In genomic region chr5:14123974-14124482, GRCh38 we compare ENCODE assay signal across 18 cellular contexts. TPM values are rescaled to one million over a fixed set of nuclear protein-coding genes. Genes with fewer than 3 reads are reported as not detected.
A peak's percentile ranks its signal among the peaks of the same experiment; 100 is the strongest.
DNase-seq lines count a peak whose midpoint lies in the region; ATAC-seq and TF ChIP-seq lines count a peak whose summit lies in the region.
"Had no signal": no experiment of that assay in that cellular context is flagged by ENCODE, and none has a peak within 500 bp of the region (broad histone marks: within the 10 kb centered on the region; RNA-seq: fewer than 3 reads in every experiment).

No MANE protein-coding gene starts in this region.

- 91 to 96% (median 92%) methylated on average over 5 of the region's 5 CpGs for WGBS in ovary, 3 donors

- no peak for TF ChIP-seq EP300 in ovary (IDR thresholded peaks at IDR 0.05)

- TF ChIP-seq POLR2A in ovary (IDR thresholded peaks at IDR 0.05) = no peak

- intact Hi-C loops in ovary (cut with DNase I) = no loop called here

- no peak for ATAC-seq in GM18511 (IDR thresholded peaks at IDR 0.05; ENCODE audit: unreplicated experiment)
- ATAC-seq: CD8-positive, alpha-beta T cell; T-cell had no signal

- DNase-seq in NCI-H146 (lab: John Stamatoyannopoulos, UW) = peak; percentile 33
- no peak for DNase-seq in NCI-H146 treated with DMSO at 0.1 percent for 48 hours (lab: John Stamatoyannopoulos, UW; ENCODE audit: unreplicated experiment)
- DNase-seq in NCI-H2107 treated with DMSO at 0.1 percent for 48 hours (lab: John Stamatoyannopoulos, UW; ENCODE audit: unreplicated experiment) = peak; percentile 79
- peak; percentile 87 for DNase-seq in NCI-H69 (lab: John Stamatoyannopoulos, UW)
- DNase-seq in ovary = no peak
- DNase-seq in activated gamma-delta T cell treated with Interleukin-2 at 50 U/mL for 16 hours = no peak
- DNase-seq: CD8-positive, alpha-beta T cell; DMS53; H9; Karpas-422; MM.1S; NCI-H1092 treated with DMSO at 0.1 percent for 48 hours; NCI-H524 treated with DMSO at 0.1 percent for 48 hours; Right ventricle myocardium superior; SK-N-SH; T-cell had no signal

- H3K9me3 ChIP-seq in ovary = no peaks in the 10 kb centered on the region
- H3K9me3 ChIP-seq: BLaER1, SK-N-SH had no signal

- no peak for TF ChIP-seq CTCF in ovary (IDR thresholded peaks at IDR 0.05)

- no peaks in the 10 kb centered on the region for H3K27me3 ChIP-seq in ovary
- H3K27me3 ChIP-seq: BLaER1 had no signal

- H3K4me1 ChIP-seq in ovary (ENCODE audit: insufficient read depth) = no peaks in the 10 kb centered on the region
- H3K4me1 ChIP-seq: BLaER1 had no signal

- H3K36me3 ChIP-seq in ovary = no peaks in the 10 kb centered on the region
- H3K36me3 ChIP-seq: BLaER1 had no signal

- H3K27ac ChIP-seq in ovary = no peak overlapping the region
- H3K27ac ChIP-seq: BLaER1 had no signal

- no peak overlapping the region for H3K4me3 ChIP-seq in ovary
- H3K4me3 ChIP-seq: BLaER1 had no signal

RNA-seq across cellular contexts. Expression of gene TRIO, which starts 19.1 kb away (rescaled TPM):
- 100 to 1,000 TPM in 5 of 7 donors, 10 to 100 TPM in 2; 93.3 to 268 (median 132) TPM for total RNA-seq in ovary
- polyA plus RNA-seq in ovary = 10 to 100 TPM; 58.4 to 67.1 TPM

Comparison
In these comparisons a context has a peak if more than half of its experiments do, and no peak if none do; other contexts are left out.
1. DNase-seq: peak in NCI-H146 (single experiment), NCI-H2107 treated with DMSO at 0.1 percent for 48 hours (single experiment) and NCI-H69 (single experiment); none in NCI-H146 treated with DMSO at 0.1 percent for 48 hours (single experiment), ovary (0 of 5) and activated gamma-delta T cell treated with Interleukin-2 at 50 U/mL for 16 hours (single experiment).